Comparison of ENCODE assay signal across 27 cellular contexts in the genomic region with DNA sequence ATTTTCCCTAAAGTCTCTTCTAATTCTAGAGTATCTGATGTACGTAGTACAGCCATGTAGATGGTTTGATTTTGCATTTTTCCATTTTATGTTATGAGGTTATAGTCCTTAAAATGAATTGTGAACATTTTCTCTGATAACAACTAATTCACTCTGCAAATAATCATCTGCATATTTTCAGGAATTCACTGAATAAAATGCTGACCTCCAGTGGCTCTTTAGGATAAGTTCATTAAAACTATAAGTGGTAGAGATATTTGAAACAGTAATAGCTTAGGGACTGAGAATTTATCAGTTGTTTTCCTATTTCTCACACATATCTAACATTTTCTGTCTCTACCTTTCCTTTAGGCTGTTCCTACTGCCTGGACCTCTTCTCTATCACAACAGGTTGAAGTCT. TPM values are rescaled to one million over a fixed set of nuclear protein-coding genes. Genes with fewer than 3 reads are reported as not detected.
DNase-seq lines count a peak whose midpoint lies in the region; ATAC-seq and TF ChIP-seq lines count a peak whose summit lies in the region.
"Had no signal": no experiment of that assay in that cellular context is flagged by ENCODE, and none has a peak within 500 bp of the region (broad histone marks: within the 10 kb centered on the region; RNA-seq: fewer than 3 reads in every experiment).

No MANE protein-coding gene starts in this region.

- no peaks in the 10 kb centered on the region for H3K9me2 ChIP-seq in PC-3 (replicated peaks; ENCODE audit: low read length)

- H2AFZ ChIP-seq in mammary epithelial cell (ENCODE audit: low read depth, low read length) (no peak overlapping the region), PC-3 (ENCODE audit: low read length) (no peak overlapping the region)

- no peak for DNase-seq in MCF 10A (ENCODE audit: unreplicated experiment)
- DNase-seq in mammary epithelial cell = no peak
- DNase-seq in PC-3 = no peak
- DNase-seq in fibroblast of mammary gland (ENCODE audit: low read depth) = no peak
- no peak for DNase-seq in T-helper 2 cell
- no peak for DNase-seq in glomerular visceral epithelial cell (ENCODE audit: extremely low spot score)
- DNase-seq in globus pallidus (ENCODE audit: low spot score) = no peak
- DNase-seq: activated naive CD4-positive, alpha-beta T cell treated with Interleukin-2 at 50 U/mL for 16 hours; activated T-cell treated with anti-CD3 and anti-CD28 coated beads, Interleukin-2, amount 50 U/mL, for 24 hours; aorta; CD4-positive, alpha-beta memory T cell; DMS153; effector CD8-positive, alpha-beta T cell; esophagus squamous epithelium; hypothalamus; NCI-H1105; NCI-H2081; NCI-H510A treated with DMSO at 0.1 percent for 48 hours; SHP77; sigmoid colon; stimulated activated CD4-positive, alpha-beta T cell treated with anti-CD3 and anti-CD28 coated beads, Interleukin-2, amount 100 ng/mL, for 24 hours; WERI-Rb-1 had no signal

- H3K9ac ChIP-seq in mammary epithelial cell (ENCODE audit: insufficient read depth, low read length) (no peak overlapping the region), PC-3 (ENCODE audit: low read length) (no peak overlapping the region)

- H3K4me1 Mint-ChIP-seq in MCF 10A (ENCODE audit: insufficient read depth, unreplicated experiment) = peaks cover 12% of the 10 kb centered on the region

- ATAC-seq in PC-3 (no peak), gastroesophageal sphincter (no peak)
- ATAC-seq: A549 had no signal

- no peaks in the 10 kb centered on the region for H4K20me1 ChIP-seq in mammary epithelial cell (ENCODE audit: insufficient read depth, low read length)
- H4K20me1 ChIP-seq in PC-3 (ENCODE audit: low read length) = no peaks in the 10 kb centered on the region

- 100% methylated on average over 1 of the region's 1 CpG for WGBS in mammary epithelial cell (ENCODE audit: low coverage, missing lambda C conversion rate)
- 20 to 71% methylated on average over 1 of the region's 1 CpG for WGBS in gastroesophageal sphincter (ENCODE audit: low coverage in 1 of 2), 2 donors

- CTCF ChIA-PET in MCF 10A (lab: Yijun Ruan, JAX) (interaction anchor here (0.5 to 1.6 kb wide), 6 partner anchors 64 to 477 kb away, joined by 3 to 6 read pairs (median 4); no protein-coding TSS in a partner anchor), mammary epithelial cell (lab: Charles Lee; ENCODE audit: low non-redundant PET) (interaction anchor here (0.6 kb wide), 2 partner anchors 16 to 17 kb away, joined by 3 to 6 read pairs; no protein-coding TSS in a partner anchor), PC-3 (lab: Charles Lee) (interaction anchor here (1.0 kb wide), 1 partner anchor 18 kb away, joined by 5 read pairs; no protein-coding TSS in a partner anchor)

- intact Hi-C loops in MCF 10A (cut with micrococcal nuclease) (loop anchor here (2.0 kb wide), 1 partner anchor 392 kb away; no protein-coding TSS in a partner anchor), mammary epithelial cell (cut with micrococcal nuclease) (no loop called here), PC-3 (cut with micrococcal nuclease) (loop anchor here (5.0 kb wide), 1 partner anchor 391 kb away; no protein-coding TSS in a partner anchor)

- H3K27ac ChIP-seq in mammary epithelial cell (ENCODE audit: insufficient read depth, low read depth, low read length) (no peak overlapping the region), PC-3 (ENCODE audit: low read length) (no peak overlapping the region), gastroesophageal sphincter (no peak overlapping the region)
- H3K27ac ChIP-seq: A549, esophagus squamous epithelium, WERI-Rb-1 had no signal

- H3K4me3 ChIP-seq in mammary epithelial cell (replicated peaks in 1 of 3; ENCODE audit: insufficient read depth in 1 of 3, low read depth in 2 of 3, low read length in 3 of 3) (no peak overlapping the region), PC-3 (ENCODE audit: low read length) (no peak overlapping the region), fibroblast of mammary gland (ENCODE audit: control insufficient read depth, low read depth, low read length) (no peak overlapping the region), gastroesophageal sphincter (no peak overlapping the region)
- H3K4me3 ChIP-seq: A549, esophagus squamous epithelium, sigmoid colon had no signal

- H3K36me3 ChIP-seq in mammary epithelial cell (ENCODE audit: insufficient read depth, low read length) = no peaks in the 10 kb centered on the region
- no peaks in the 10 kb centered on the region for H3K36me3 ChIP-seq in PC-3 (ENCODE audit: low read depth, low read length)
- peaks cover 0 to 4% of the 10 kb centered on the region in 2 donors for H3K36me3 ChIP-seq in gastroesophageal sphincter
- H3K36me3 ChIP-seq: esophagus squamous epithelium, sigmoid colon had no signal

- no TSS peak for BruUV-seq in MCF 10A (replicated peaks; lab: Mats Ljungman, UMichigan)
- no TSS peak for BruUV-seq in mammary epithelial cell (replicated peaks; lab: Mats Ljungman, UMichigan)
- no TSS peak for BruUV-seq in PC-3 (replicated peaks; lab: Mats Ljungman, UMichigan)

- H3K79me2 ChIP-seq in mammary epithelial cell (ENCODE audit: insufficient read depth, low read length) (peaks cover 17% of the 10 kb centered on the region), PC-3 (ENCODE audit: low read length) (0 out of 2 replicates have a peak, but pooled peaks cover 5% of the 10 kb centered on the region)

- H3K27ac Mint-ChIP-seq in MCF 10A (ENCODE audit: low read depth, unreplicated experiment) = no peak overlapping the region
- H3K27ac Mint-ChIP-seq: activated T-cell treated with anti-CD3 and anti-CD28 coated beads, Interleukin-2, amount 50 U/mL, for 24 hours; CD4-positive, alpha-beta memory T cell; stimulated activated naive CD8-positive, alpha-beta T cell treated with anti-CD3 and anti-CD28 coated beads, Interleukin-15, Interleukin-2, amounts not matched to agents 100 ng/mL and 50 ng/mL, for 24 hours; T-helper 1 cell treated with Interleukin-12 subunit alpha and Interleukin-12 subunit beta and Interleukin-4 antibody, amounts not matched to agents 30 μg/mL and 1 μg/mL, for 36 hours; type B pancreatic cell had no signal

- H3K4me2 ChIP-seq in mammary epithelial cell (ENCODE audit: insufficient read depth, low read depth, low read length) = no peak overlapping the region
- H3K4me2 ChIP-seq in PC-3 (ENCODE audit: low read length) = no peak overlapping the region
- H3K4me2 ChIP-seq: A549 had no signal

- H3K36me3 Mint-ChIP-seq in MCF 10A (ENCODE audit: insufficient read depth, unreplicated experiment) = no peaks in the 10 kb centered on the region
- H3K36me3 Mint-ChIP-seq: CD4-positive, alpha-beta memory T cell had no signal

- H3K4me3 Mint-ChIP-seq in MCF 10A (ENCODE audit: unreplicated experiment) = no peak overlapping the region
- H3K4me3 Mint-ChIP-seq: activated T-cell treated with anti-CD3 and anti-CD28 coated beads, Interleukin-2, amount 50 U/mL, for 24 hours; CD4-positive, alpha-beta memory T cell; stimulated activated naive CD8-positive, alpha-beta T cell treated with anti-CD3 and anti-CD28 coated beads, Interleukin-15, Interleukin-2, amounts not matched to agents 100 ng/mL and 50 ng/mL, for 24 hours; T-helper 1 cell treated with Interleukin-12 subunit alpha and Interleukin-12 subunit beta and Interleukin-4 antibody, amounts not matched to agents 30 μg/mL and 1 μg/mL, for 36 hours; type B pancreatic cell had no signal

- H3K27me3 ChIP-seq in mammary epithelial cell (ENCODE audit: insufficient read depth, low read length) (no peaks in the 10 kb centered on the region), PC-3 (ENCODE audit: low read length) (no peaks in the 10 kb centered on the region), gastroesophageal sphincter (no peaks in the 10 kb centered on the region)
- H3K27me3 ChIP-seq: sigmoid colon had no signal

- H3K9me3 ChIP-seq in mammary epithelial cell (replicated peaks; ENCODE audit: insufficient read depth, low read length) (no peaks in the 10 kb centered on the region), PC-3 (ENCODE audit: low read length) (no peaks in the 10 kb centered on the region), gastroesophageal sphincter (no peaks in the 10 kb centered on the region)
- H3K9me3 ChIP-seq: A549, esophagus squamous epithelium, sigmoid colon had no signal

- no peak for TF ChIP-seq EP300 in gastroesophageal sphincter (IDR thresholded peaks at IDR 0.05)

- peak; percentile 14 for TF ChIP-seq CTCF in MCF 10A (IDR thresholded peaks at IDR 0.05; ENCODE audit: unreplicated experiment)
- TF ChIP-seq CTCF in mammary epithelial cell (conservative IDR thresholded peaks at IDR 0.05 in 1 of 2, IDR thresholded peaks at IDR 0.05 in 1 of 2; ENCODE audit: extremely low read depth in 1 of 2, insufficient read depth in 1 of 2, low read depth in 1 of 2, low read length in 2 of 2) = peak in 1 of 2 donors; percentile 17
- TF ChIP-seq CTCF in PC-3 (conservative IDR thresholded peaks at IDR 0.05; ENCODE audit: low read depth, low read length) = peak; percentile 53
- peak; percentile 31 for TF ChIP-seq CTCF in fibroblast of mammary gland (conservative IDR thresholded peaks at IDR 0.05; ENCODE audit: control insufficient read depth, insufficient read depth, low read depth, low read length)
- TF ChIP-seq CTCF in gastroesophageal sphincter (IDR thresholded peaks at IDR 0.05) = no peak

- no peaks in the 10 kb centered on the region for H3F3A ChIP-seq in PC-3 (ENCODE audit: low read length, unreplicated experiment)

- no peak for TF ChIP-seq POLR2A in gastroesophageal sphincter (IDR thresholded peaks at IDR 0.05)

- POLR2A ChIA-PET in MCF 10A (lab: Yijun Ruan, JAX) = interaction anchor here (0.6 kb wide), 1 partner anchor 53 kb away, joined by 3 read pairs; no protein-coding TSS in a partner anchor
- POLR2A ChIA-PET in PC-3 (lab: Charles Lee; ENCODE audit: unreplicated experiment) = interaction anchor here (0.7 kb wide), 1 partner anchor 487 kb away, joined by 6 read pairs; no protein-coding TSS in a partner anchor

- H3K4me1 ChIP-seq in mammary epithelial cell (ENCODE audit: insufficient read depth, low read length) (peaks cover 4% of the 10 kb centered on the region), PC-3 (ENCODE audit: insufficient read depth, low read length) (peaks cover 5% of the 10 kb centered on the region; the same call in 1 of the 2 replicates), gastroesophageal sphincter (peaks cover 7 to 82% (median 17%) of the 10 kb centered on the region in 3 donors)

- dilution Hi-C loops in mammary epithelial cell (cut with HindIII; ENCODE audit: low sequenced_read_pairs) = no loop called here

- in situ Hi-C loops in mammary epithelial cell (cut with MboI; ENCODE audit: low sequenced_read_pairs in 2 of 2) = no loop called here

- H3K27me3 Mint-ChIP-seq in MCF 10A (ENCODE audit: insufficient read depth, unreplicated experiment) = no peaks in the 10 kb centered on the region

- H3K9me3 Mint-ChIP-seq in MCF 10A (ENCODE audit: unreplicated experiment) = no peaks in the 10 kb centered on the region
- H3K9me3 Mint-ChIP-seq: activated T-cell treated with anti-CD3 and anti-CD28 coated beads, Interleukin-2, amount 50 U/mL, for 24 hours; CD4-positive, alpha-beta memory T cell; stimulated activated naive CD8-positive, alpha-beta T cell treated with anti-CD3 and anti-CD28 coated beads, Interleukin-15, Interleukin-2, amounts not matched to agents 100 ng/mL and 50 ng/mL, for 24 hours; T-helper 1 cell treated with Interleukin-12 subunit alpha and Interleukin-12 subunit beta and Interleukin-4 antibody, amounts not matched to agents 30 μg/mL and 1 μg/mL, for 36 hours; type B pancreatic cell had no signal

RNA-seq across cellular contexts. Expression of a gene that starts 4.4 kb away (rescaled TPM):
- 31.1 and 35.1 TPM in 2 replicates for total RNA-seq in MCF 10A (2022)
- 10 to 100 TPM; 40.5 to 56.8 TPM for total RNA-seq in mammary epithelial cell
- polyA plus RNA-seq in mammary epithelial cell = 9.9 TPM
- polyA minus RNA-seq in mammary epithelial cell = 3.2 TPM
- total RNA-seq in PC-3 (2014; rRNA removed) = 4.5 and 5.9 TPM in 2 replicates
- total RNA-seq in gastroesophageal sphincter = 100 to 1,000 TPM; 219 to 336 (median 299) TPM
- total RNA-seq: CD4-positive, alpha-beta memory T cell had no signal
- polyA plus RNA-seq: CD4-positive, alpha-beta memory T cell had no signal

Comparison
In these comparisons a context has a peak if more than half of its experiments do, and no peak if none do; other contexts are left out.
1. CTCF ChIP-seq: peak in MCF 10A (single experiment), PC-3 (single experiment) and fibroblast of mammary gland (single experiment); none in gastroesophageal sphincter (0 of 4).